In genomic region chr4:26803462-26803861, GRCh38 we compare ENCODE assay signal across 15 cellular contexts. TPM values are rescaled to one million over a fixed set of nuclear protein-coding genes. Genes with fewer than 3 reads are reported as not detected.
DNase-seq lines count a peak whose midpoint lies in the region; ATAC-seq, FAIRE-seq and TF ChIP-seq lines count a peak whose summit lies in the region.
"Had no signal": no experiment of that assay in that cellular context is flagged by ENCODE, and none has a peak within 500 bp of the region (broad histone marks: within the 10 kb centered on the region; RNA-seq: fewer than 3 reads in every experiment).

No MANE protein-coding gene starts in this region.

- H2AFZ ChIP-seq in GM23338: peak overlapping the region; percentile 95
- peak overlapping the region; percentile 89 for H2AFZ ChIP-seq in H1 (ENCODE audit: low read length)

- intact Hi-C loops in uterus (cut with DNase I; ENCODE audit: low total_unique reads): no loop called here

- peak overlapping the region; percentile 61 for H3K27ac Mint-ChIP-seq in GM23338
- H3K27ac Mint-ChIP-seq in progenitor cell of endocrine pancreas: peak overlapping the region; percentile 88
- H3K27ac Mint-ChIP-seq: dendritic cell treated with granulocyte-macrophage colony-stimulating factor and Interleukin-4, amounts not matched to agents 40 ng/mL and 50 ng/mL, for 4 days had no signal

- peak overlapping the region; percentile 83; the same call in 1 of the 2 replicates for H2BK12ac ChIP-seq in H1 (ENCODE audit: low read depth, low read length)

- no peaks in the 10 kb centered on the region for H3K36me3 Mint-ChIP-seq in GM23338 (ENCODE audit: low read depth)
- H3K36me3 Mint-ChIP-seq in progenitor cell of endocrine pancreas (ENCODE audit: insufficient read depth): peaks cover 6% of the 10 kb centered on the region

- no peak overlapping the region for H3K23ac ChIP-seq in H1 (ENCODE audit: insufficient read length)

- no peak for FAIRE-seq in H1 (lab: Jason Lieb, UNC)
- no peak for FAIRE-seq in frontal cortex (lab: Jason Lieb, UNC)

- H3K9me2 ChIP-seq in GM23338 (ENCODE audit: insufficient read depth): no peaks in the 10 kb centered on the region

- TF ChIP-seq EP300 in H1 (IDR thresholded peaks at IDR 0.05; ENCODE audit: borderline replicate concordance in 1 of 2, low read depth in 2 of 2, low read length in 2 of 2): no peak

- DNase-seq in GM23338 (ENCODE audit: low spot score) (peak; percentile 20), NCI-H524 (lab: John Stamatoyannopoulos, UW) (peak; percentile 95 to 97), H1 (ENCODE audit: low read depth in 1 of 2, low spot score in 2 of 2) (no peak), progenitor cell of endocrine pancreas (ENCODE audit: low spot score, unreplicated experiment) (no peak), uterus (no peak), frontal cortex (ENCODE audit: low spot score in 2 of 2) (no peak)
- DNase-seq: activated CD4-positive, CD25-positive, alpha-beta regulatory T cell treated with anti-CD3 and anti-CD28 coated beads, Interleukin-2, amount 50 U/mL, for 72 hours; activated naive CD4-positive, alpha-beta T cell; COR-L47; MM.1S had no signal

- H3F3A ChIP-seq in GM23338 (replicated peaks; ENCODE audit: low read depth): no peaks in the 10 kb centered on the region

- H3K27me3 Mint-ChIP-seq in GM23338 (ENCODE audit: insufficient read depth, low read depth, poor library complexity) (peaks cover 4% of the 10 kb centered on the region), progenitor cell of endocrine pancreas (no peaks in the 10 kb centered on the region)

- H3K9ac ChIP-seq in H1 (replicated peaks in 1 of 4; ENCODE audit: extremely low read depth in 1 of 4, low read depth in 3 of 4, low read length in 3 of 4): no peak overlapping the region

- no peaks in the 10 kb centered on the region for H3K9me3 Mint-ChIP-seq in GM23338
- H3K9me3 Mint-ChIP-seq in progenitor cell of endocrine pancreas (ENCODE audit: low read depth): peaks cover 2% of the 10 kb centered on the region
- H3K9me3 Mint-ChIP-seq: dendritic cell treated with granulocyte-macrophage colony-stimulating factor and Interleukin-4, amounts not matched to agents 40 ng/mL and 50 ng/mL, for 4 days had no signal

- no peaks in the 10 kb centered on the region for H3K79me1 ChIP-seq in H1 (ENCODE audit: low read depth, low read length)

- H4K5ac ChIP-seq in H1 (ENCODE audit: insufficient read length, low read depth, low read length): no peak overlapping the region

- H2BK5ac ChIP-seq in H1 (ENCODE audit: low read depth, low read length): peak overlapping the region; percentile 40; the same call in 1 of the 2 replicates

- H3K14ac ChIP-seq in H1 (ENCODE audit: insufficient read length): no peak overlapping the region

- no peak for TF ChIP-seq POLR2A in H1 (IDR thresholded peaks at IDR 0.05; ENCODE audit: control extremely low read depth in 1 of 2, low read depth in 2 of 2, low read length in 2 of 2)
- no peak for TF ChIP-seq POLR2A in uterus (IDR thresholded peaks at IDR 0.05)

- H3K4me3 ChIP-seq in GM23338 (no peak overlapping the region), H1 (ENCODE audit: extremely low read depth in 1 of 4, insufficient read depth in 2 of 4, low read depth in 3 of 4, low read length in 4 of 4) (no peak overlapping the region), uterus (no peak overlapping the region)
- H3K4me3 ChIP-seq: thyroid gland had no signal

- TF ChIP-seq CTCF in GM23338 (conservative IDR thresholded peaks at IDR 0.05; ENCODE audit: low read depth in 2 of 2) (no peak), H1 (IDR thresholded peaks at IDR 0.05; ENCODE audit: control extremely low read depth in 1 of 3, insufficient read depth in 1 of 3, low read depth in 1 of 3, low read length in 3 of 3) (no peak), progenitor cell of endocrine pancreas (IDR thresholded peaks at IDR 0.05; ENCODE audit: unreplicated experiment) (no peak), uterus (IDR thresholded peaks at IDR 0.05) (no peak)

- no peaks in the 10 kb centered on the region for H3K23me2 ChIP-seq in H1 (ENCODE audit: low read depth, low read length)

- POLR2A ChIA-PET in H1 (lab: Charles Lee; ENCODE audit: partially characterized antibody): no interaction called here

- TF ChIP-seq RAD21 in H1 (IDR thresholded peaks at IDR 0.05 in 1 of 2, conservative IDR thresholded peaks at IDR 0.05 in 1 of 2; ENCODE audit: low read depth in 2 of 2, low read length in 2 of 2): no peak

- H3K9me3 ChIP-seq in H1 (ENCODE audit: insufficient read depth in 2 of 2, low read depth in 1 of 2, low read length in 1 of 2): no peaks in the 10 kb centered on the region
- H3K9me3 ChIP-seq in uterus: no peaks in the 10 kb centered on the region
- H3K9me3 ChIP-seq: neutrophil, thyroid gland had no signal

- H3K27me3 ChIP-seq in GM23338 (ENCODE audit: insufficient read depth) (no peaks in the 10 kb centered on the region), H1 (replicated peaks in 1 of 4; ENCODE audit: control insufficient read depth in 3 of 4, extremely low read depth in 1 of 4, insufficient read depth in 3 of 4, low read length in 3 of 4) (no peaks in the 10 kb centered on the region), uterus (no peaks in the 10 kb centered on the region)
- H3K27me3 ChIP-seq: neutrophil, thyroid gland had no signal

- no peak overlapping the region for H3K4ac ChIP-seq in H1 (replicated peaks; ENCODE audit: insufficient read length, low read depth, low read length)

- H3K4me2 ChIP-seq in GM23338 (peak overlapping the region; percentile 65), H1 (ENCODE audit: insufficient read depth in 1 of 2, low read depth in 2 of 2, low read length in 2 of 2) (no peak overlapping the region)

- H3K79me2 ChIP-seq in GM23338 (replicated peaks; ENCODE audit: insufficient read depth) (no peaks in the 10 kb centered on the region), H1 (ENCODE audit: control insufficient read depth in 1 of 2, insufficient read depth in 2 of 2, low read length in 2 of 2) (no peaks in the 10 kb centered on the region)

- no peak overlapping the region for H4K91ac ChIP-seq in H1 (replicated peaks; ENCODE audit: insufficient read length, low read length)

- CTCF ChIA-PET in H1 (lab: Charles Lee; ENCODE audit: partially characterized antibody): interaction anchor here (1.3 kb wide), 2 partner anchors 15 to 57 kb away, joined by 3 read pairs; no protein-coding TSS in a partner anchor

- H3K36me3 ChIP-seq in GM23338 (ENCODE audit: insufficient read depth) (no peaks in the 10 kb centered on the region), H1 (ENCODE audit: control insufficient read depth in 2 of 4, insufficient read depth in 4 of 4, low read length in 3 of 4) (no peaks in the 10 kb centered on the region), uterus (no peaks in the 10 kb centered on the region)
- H3K36me3 ChIP-seq: neutrophil, thyroid gland had no signal

- no peak overlapping the region for H3K4me3 Mint-ChIP-seq in GM23338
- H3K4me3 Mint-ChIP-seq in progenitor cell of endocrine pancreas (ENCODE audit: low read depth): no peak overlapping the region
- H3K4me3 Mint-ChIP-seq: dendritic cell treated with granulocyte-macrophage colony-stimulating factor and Interleukin-4, amounts not matched to agents 40 ng/mL and 50 ng/mL, for 4 days had no signal

- H3K56ac ChIP-seq in H1 (replicated peaks; ENCODE audit: insufficient read length, low read depth, low read length): no peak overlapping the region

- H2BK120ac ChIP-seq in H1 (replicated peaks; ENCODE audit: low read depth, low read length): no peak overlapping the region

- H4K20me1 ChIP-seq in GM23338 (replicated peaks; ENCODE audit: insufficient read depth): no peaks in the 10 kb centered on the region
- no peaks in the 10 kb centered on the region for H4K20me1 ChIP-seq in H1 (replicated peaks in 1 of 2; ENCODE audit: control insufficient read depth in 1 of 2, insufficient read depth in 2 of 2, low read length in 2 of 2)

- no peak overlapping the region for H2BK15ac ChIP-seq in H1 (ENCODE audit: low read length)

- no peak overlapping the region for H3K18ac ChIP-seq in H1 (ENCODE audit: extremely low read depth, low read length)

- H2AK5ac ChIP-seq in H1 (ENCODE audit: low read depth, low read length): no peak overlapping the region

- H2BK20ac ChIP-seq in H1 (ENCODE audit: low read length): no peak overlapping the region

- H3K4me1 ChIP-seq in GM23338 (ENCODE audit: insufficient read depth) (0 out of 2 replicates have a peak, but pooled peaks cover 3% of the 10 kb centered on the region), H1 (replicated peaks in 1 of 4; ENCODE audit: control insufficient read depth in 3 of 4, insufficient read depth in 4 of 4, low read length in 3 of 4) (peaks cover 0 to 5% (median 4%) of the 10 kb centered on the region in 4 experiments; a peak in 4 of 7 replicates), uterus (no peaks in the 10 kb centered on the region)
- H3K4me1 ChIP-seq: thyroid gland had no signal

- WGBS in H1 (ENCODE audit: extremely low coverage in 1 of 2, insufficient coverage in 1 of 2, insufficient read length in 1 of 2, insufficient replicate concordance in 2 of 2, low coverage in 1 of 2, low lambda C conversion rate in 2 of 2, missing lambda C conversion rate in 1 of 2), 2 experiments: 66% methylated on average over 6 of the region's 6 CpGs; no CpG with 5 or more reads in 1 of the 2 experiments

- ATAC-seq in GM23338: peak; percentile 65
- no peak for ATAC-seq in GM18502 (IDR thresholded peaks at IDR 0.05; ENCODE audit: poor library complexity, unreplicated experiment)
- ATAC-seq in GM18519 (IDR thresholded peaks at IDR 0.05; ENCODE audit: low FRiP score, unreplicated experiment): no peak

- peaks cover 10% of the 10 kb centered on the region for H3K4me1 Mint-ChIP-seq in GM23338
- peaks cover 9% of the 10 kb centered on the region for H3K4me1 Mint-ChIP-seq in progenitor cell of endocrine pancreas (ENCODE audit: low read depth)

- no peak overlapping the region for H3K27ac ChIP-seq in GM23338 (ENCODE audit: low read depth)
- H3K27ac ChIP-seq in H1 (ENCODE audit: low read depth, low read length): no peak overlapping the region
- no peak overlapping the region for H3K27ac ChIP-seq in uterus
- H3K27ac ChIP-seq: neutrophil, thyroid gland had no signal

- peak overlapping the region; percentile 71 for H4K8ac ChIP-seq in H1 (ENCODE audit: extremely low read depth, insufficient read depth, low read length)

RNA-seq across cellular contexts. Expression of gene STIM2, which starts 57.2 kb away (rescaled TPM):
- 13.1 and 15.1 TPM in 2 replicates for total RNA-seq in GM23338 (2014; rRNA removed; shearing (Covaris generic))
- polyA plus RNA-seq in GM23338 (2016; fragmentation: Nextera tagmentation; extraction: Ambion mirVana) (17.4 and 17.8 TPM in 2 replicates), H1 (2011; rRNA removed) (23.0 and 24.3 TPM in 2 replicates)
- total RNA-seq in H1 (2021; fragmentation: NEBNext Ultra II Directional; extraction: Animal tissue kit (Norgen Biotek cat#: 25700)): 20.1 and 22.9 TPM in 2 replicates
- 17.4 TPM for polyA plus RNA-seq in H1 (2011; cell fraction: cytosol; rRNA removed)
- polyA plus RNA-seq in H1 (2011; cell fraction: nucleus; rRNA removed): 37.3 TPM
- 11.1 to 19.0 TPM (median 14.0 TPM) in 4 replicates for polyA plus RNA-seq in H1 (2012, experiment 1 of 2)
- 7.1 TPM for polyA plus RNA-seq in H1 (2012, experiment 2 of 2)
- 40.1 TPM for polyA plus RNA-seq in H1 (2013, experiment 1 of 2)
- polyA plus RNA-seq in H1 (2013, experiment 2 of 2): 40.7 TPM
- 21.0 and 22.3 TPM in 2 replicates for polyA minus RNA-seq in H1 (2011; rRNA and poly(A)+ RNA removed)
- polyA minus RNA-seq in H1 (2011; cell fraction: cytosol; rRNA and poly(A)+ RNA removed): 14.5 TPM
- polyA minus RNA-seq in H1 (2011; cell fraction: nucleus; rRNA and poly(A)+ RNA removed): 31.1 TPM
- total RNA-seq in progenitor cell of endocrine pancreas (48.7 and 49.3 TPM in 2 replicates), uterus (10 to 100 TPM; 27.9 to 38.2 (median 29.4) TPM), frontal cortex (22.8 TPM)

Comparison
In these comparisons a context has a peak if more than half of its experiments do, and no peak if none do; other contexts are left out.
1. DNase-seq: peak in GM23338 (single experiment) and NCI-H524 (2 of 2); none in H1 (0 of 2), progenitor cell of endocrine pancreas (single experiment), uterus (0 of 2) and frontal cortex (0 of 2).